In the genomic region with DNA sequence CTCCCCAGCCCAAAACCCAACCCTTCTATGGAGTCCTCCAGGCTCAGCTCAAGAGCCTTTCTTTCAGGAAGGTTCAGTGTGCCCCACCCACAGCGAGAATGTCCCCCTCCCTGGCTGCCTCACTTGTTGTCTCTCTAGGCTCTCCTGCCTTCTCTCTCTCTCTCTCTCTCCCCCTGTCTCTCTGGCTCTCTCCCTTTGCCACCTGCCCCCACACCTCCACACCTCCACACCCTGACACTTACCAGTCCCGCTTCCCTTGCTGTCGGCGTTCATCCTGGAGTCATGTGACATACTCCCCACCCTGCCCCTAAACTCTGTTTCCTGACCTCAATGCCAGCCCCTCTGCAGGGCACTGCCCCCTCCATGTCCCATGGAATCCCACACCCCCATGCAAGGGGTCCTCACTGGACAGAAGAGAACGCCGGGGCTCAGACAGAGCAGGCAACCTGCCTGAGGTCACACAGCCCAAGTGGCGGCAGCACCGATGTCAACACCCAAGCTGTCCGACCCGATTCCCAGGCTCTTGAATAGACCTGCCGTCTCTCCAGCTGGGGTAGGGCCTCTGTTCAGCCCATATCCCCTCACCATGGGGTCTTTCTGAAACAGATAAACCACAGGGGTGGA, we compare ENCODE assay signal across 21 cellular contexts. TPM values are rescaled to one million over a fixed set of nuclear protein-coding genes. Genes with fewer than 3 reads are reported as not detected.
A peak's percentile ranks its signal among the peaks of the same experiment; 100 is the strongest.
DNase-seq lines count a peak whose midpoint lies in the region; ATAC-seq lines count a peak whose summit lies in the region.
"Had no signal": no experiment of that assay in that cellular context is flagged by ENCODE, and none has a peak within 500 bp of the region (broad histone marks: within the 10 kb centered on the region; RNA-seq: fewer than 3 reads in every experiment).

No MANE protein-coding gene starts in this region.

- H3K9me3 ChIP-seq in neuronal stem cell (replicated peaks in 1 of 2; ENCODE audit: control insufficient read depth in 2 of 2, insufficient read depth in 1 of 2, low read depth in 1 of 2, low read length in 2 of 2), result no peaks in the 10 kb centered on the region

- H3K27ac Mint-ChIP-seq in stimulated activated naive CD8-positive, alpha-beta T cell treated with anti-CD3 and anti-CD28 coated beads, Interleukin-15, amount 100 ng/mL, for 72 hours, result peak overlapping the region; percentile 29 to 64
- peak overlapping the region; percentile 49 to 92 for H3K27ac Mint-ChIP-seq in effector memory CD8-positive, alpha-beta T cell
- H3K27ac Mint-ChIP-seq in activated CD4-positive, alpha-beta memory T cell treated with anti-CD3 and anti-CD28 coated beads for 36 hours, result no peak overlapping the region
- H3K27ac Mint-ChIP-seq: activated T-helper 2 cell treated with anti-CD3 and anti-CD28 coated beads, Interferon-gamma antibody, Interleukin-2, Interleukin-4, amounts not matched to agents 10 μg/mL and 5 μg/mL and 100 μg/mL, durations not matched to agents 14 hours and 24 hours and 36 hours; T-helper 2 cell treated with Interferon-gamma antibody and Interleukin-4, amounts not matched to agents 5 μg/mL and 100 μg/mL, for 36 hours had no signal

- H3K79me1 ChIP-seq in neuronal stem cell (ENCODE audit: low read depth, low read length), result no peaks in the 10 kb centered on the region

- no peak for ATAC-seq in stimulated activated naive CD8-positive, alpha-beta T cell treated with anti-CD3 and anti-CD28 coated beads, Interleukin-15, amount 100 ng/mL, for 72 hours
- no peak for ATAC-seq in stimulated activated naive CD8-positive, alpha-beta T cell treated with anti-CD3 and anti-CD28 coated beads, Interleukin-15, Interleukin-2, amounts not matched to agents 100 U/mL and 50 U/mL, for 24 hours
- ATAC-seq in effector memory CD8-positive, alpha-beta T cell (replicated peaks), result no peak
- ATAC-seq: SK-N-SH treated with all-trans-retinoic acid at 6 μM for 48 hours had no signal

- peaks cover 29% of the 10 kb centered on the region for H3K4me1 Mint-ChIP-seq in stimulated activated naive CD8-positive, alpha-beta T cell treated with anti-CD3 and anti-CD28 coated beads, Interleukin-15, amount 100 ng/mL, for 72 hours
- peaks cover 25 to 38% of the 10 kb centered on the region in 2 donors for H3K4me1 Mint-ChIP-seq in effector memory CD8-positive, alpha-beta T cell (ENCODE audit: low read depth in 2 of 2)
- H3K4me1 Mint-ChIP-seq in activated CD4-positive, alpha-beta memory T cell treated with anti-CD3 and anti-CD28 coated beads for 36 hours (ENCODE audit: low read depth), result peaks cover 19% of the 10 kb centered on the region

- POLR2A ChIA-PET in activated CD4-positive, alpha-beta memory T cell treated with anti-CD3 and anti-CD28 coated beads for 36 hours (lab: Charles Lee), result no interaction called here

- H3K36me3 Mint-ChIP-seq in effector memory CD8-positive, alpha-beta T cell (ENCODE audit: insufficient read depth), result peaks cover 2% of the 10 kb centered on the region
- H3K36me3 Mint-ChIP-seq in activated CD4-positive, alpha-beta memory T cell treated with anti-CD3 and anti-CD28 coated beads for 36 hours, result no peaks in the 10 kb centered on the region
- H3K36me3 Mint-ChIP-seq: activated naive CD8-positive, alpha-beta T cell treated with anti-CD3 and anti-CD28 coated beads, Interleukin-2, amount 10 ng/mL, durations not matched to agents 7 days and 5 days had no signal

- peak overlapping the region; percentile 76 for H3K18ac ChIP-seq in neuronal stem cell (ENCODE audit: low read length)

- peak overlapping the region; percentile 94 for H2BK15ac ChIP-seq in neuronal stem cell (ENCODE audit: low read length)

- no peak overlapping the region for H3K4me2 ChIP-seq in neuronal stem cell (ENCODE audit: insufficient read depth, low read length, poor library complexity, severe bottlenecking)

- no peak overlapping the region for H3K27ac ChIP-seq in neuronal stem cell (replicated peaks; ENCODE audit: low read length)
- H3K27ac ChIP-seq: C4-2B, epithelial cell of prostate, VCaP had no signal

- peak overlapping the region; percentile 57 for H2BK120ac ChIP-seq in neuronal stem cell (ENCODE audit: low read depth, low read length)

- no peak overlapping the region for H2BK5ac ChIP-seq in neuronal stem cell (ENCODE audit: low read length)

- H3K4me3 ChIP-seq in neuronal stem cell (ENCODE audit: low read length in 2 of 2), result no peak overlapping the region

- peaks cover 0 to 43% (median 0%) of the 10 kb centered on the region in 3 experiments for H3K27me3 ChIP-seq in neuronal stem cell (ENCODE audit: control insufficient read depth in 3 of 3, insufficient read depth in 3 of 3, low read depth in 1 of 3, low read length in 3 of 3)

- H2AK5ac ChIP-seq in neuronal stem cell (ENCODE audit: low read depth, low read length), result peak overlapping the region; percentile 41

- no peaks in the 10 kb centered on the region for H3K36me3 ChIP-seq in neuronal stem cell (replicated peaks in 1 of 2; ENCODE audit: control insufficient read depth in 2 of 2, insufficient read depth in 2 of 2, low read length in 2 of 2)

- H3K4me3 Mint-ChIP-seq in stimulated activated naive CD8-positive, alpha-beta T cell treated with anti-CD3 and anti-CD28 coated beads, Interleukin-15, amount 100 ng/mL, for 72 hours, result no peak overlapping the region
- H3K4me3 Mint-ChIP-seq in effector memory CD8-positive, alpha-beta T cell, result peak overlapping the region in 1 of 2 donors; percentile 36
- no peak overlapping the region for H3K4me3 Mint-ChIP-seq in activated CD4-positive, alpha-beta memory T cell treated with anti-CD3 and anti-CD28 coated beads for 36 hours
- H3K4me3 Mint-ChIP-seq: activated naive CD8-positive, alpha-beta T cell treated with anti-CD3 and anti-CD28 coated beads, Interleukin-2, amount 10 ng/mL, durations not matched to agents 7 days and 5 days; T-helper 2 cell treated with Interferon-gamma antibody and Interleukin-4, amounts not matched to agents 5 μg/mL and 100 μg/mL, for 36 hours had no signal

- H4K8ac ChIP-seq in neuronal stem cell (ENCODE audit: low read depth, low read length), result no peak overlapping the region

- no peak overlapping the region for H4K91ac ChIP-seq in neuronal stem cell (ENCODE audit: low read depth, low read length, poor library complexity)

- no peak overlapping the region for H3K4ac ChIP-seq in neuronal stem cell (ENCODE audit: low read length)

- peak overlapping the region; percentile 42 for H2BK12ac ChIP-seq in neuronal stem cell (ENCODE audit: low read length)

- H3K9me3 Mint-ChIP-seq in stimulated activated naive CD8-positive, alpha-beta T cell treated with anti-CD3 and anti-CD28 coated beads, Interleukin-15, amount 100 ng/mL, for 72 hours, result no peaks in the 10 kb centered on the region
- no peaks in the 10 kb centered on the region for H3K9me3 Mint-ChIP-seq in effector memory CD8-positive, alpha-beta T cell
- H3K9me3 Mint-ChIP-seq in activated CD4-positive, alpha-beta memory T cell treated with anti-CD3 and anti-CD28 coated beads for 36 hours, result no peaks in the 10 kb centered on the region
- H3K9me3 Mint-ChIP-seq: activated naive CD8-positive, alpha-beta T cell treated with anti-CD3 and anti-CD28 coated beads, Interleukin-2, amount 10 ng/mL, durations not matched to agents 7 days and 5 days; activated T-helper 2 cell treated with anti-CD3 and anti-CD28 coated beads, Interferon-gamma antibody, Interleukin-2, Interleukin-4, amounts not matched to agents 10 μg/mL and 5 μg/mL and 100 μg/mL, durations not matched to agents 14 hours and 24 hours and 36 hours; T-helper 2 cell treated with Interferon-gamma antibody and Interleukin-4, amounts not matched to agents 5 μg/mL and 100 μg/mL, for 36 hours had no signal

- DNase-seq in stimulated activated naive CD8-positive, alpha-beta T cell treated with anti-CD3 and anti-CD28 coated beads, Interleukin-15, amount 100 ng/mL, for 72 hours, result no peak
- DNase-seq in stimulated activated naive CD8-positive, alpha-beta T cell treated with anti-CD3 and anti-CD28 coated beads, Interleukin-15, Interleukin-2, amounts not matched to agents 100 U/mL and 50 U/mL, for 24 hours, result no peak
- no peak for DNase-seq in effector memory CD8-positive, alpha-beta T cell
- DNase-seq in neuronal stem cell (ENCODE audit: low spot score) (no peak), NCI-H748 treated with DMSO at 0.1 percent for 48 hours (lab: John Stamatoyannopoulos, UW) (no peak), NCI-H1092 treated with DMSO at 0.1 percent for 48 hours (lab: John Stamatoyannopoulos, UW) (no peak)
- no peak for DNase-seq in activated CD4-positive, alpha-beta memory T cell treated with anti-CD3 and anti-CD28 coated beads for 36 hours
- DNase-seq: activated CD8-positive, alpha-beta memory T cell treated with anti-CD3 and anti-CD28 coated beads, Interleukin-2, amount 50 U/mL, for 4 hours; activated naive CD8-positive, alpha-beta T cell treated with anti-CD3 and anti-CD28 coated beads, Interleukin-2, amount 10 ng/mL, durations not matched to agents 7 days and 5 days; NCI-H1092; NCI-H2029; NCI-H2227 treated with DMSO at 0.1 percent for 48 hours; posterior cingulate gyrus; RPMI8226; substantia nigra had no signal

- H3K23ac ChIP-seq in neuronal stem cell (ENCODE audit: low read depth, low read length, poor library complexity), result no peak overlapping the region

- CTCF ChIA-PET in activated CD4-positive, alpha-beta memory T cell treated with anti-CD3 and anti-CD28 coated beads for 36 hours (lab: Charles Lee), result no interaction called here

- WGBS in neuronal stem cell (ENCODE audit: extremely low coverage in 2 of 2, insufficient read length in 2 of 2, insufficient replicate concordance in 1 of 2), 2 donors, result no CpG with 5 or more reads among the region's 11 CpGs

- intact Hi-C loops in activated CD4-positive, alpha-beta memory T cell treated with anti-CD3 and anti-CD28 coated beads for 36 hours (cut with micrococcal nuclease), result no loop called here

- peaks cover 0 to 20% of the 10 kb centered on the region in 2 donors for H3K4me1 ChIP-seq in neuronal stem cell (ENCODE audit: control insufficient read depth in 2 of 2, insufficient read depth in 1 of 2, low read depth in 1 of 2, low read length in 2 of 2)

- H3K27me3 Mint-ChIP-seq in stimulated activated naive CD8-positive, alpha-beta T cell treated with anti-CD3 and anti-CD28 coated beads, Interleukin-15, amount 100 ng/mL, for 72 hours, result peaks cover 8% of the 10 kb centered on the region
- H3K27me3 Mint-ChIP-seq in effector memory CD8-positive, alpha-beta T cell, result peaks cover 0 to 9% of the 10 kb centered on the region in 2 donors
- no peaks in the 10 kb centered on the region for H3K27me3 Mint-ChIP-seq in activated CD4-positive, alpha-beta memory T cell treated with anti-CD3 and anti-CD28 coated beads for 36 hours

- peak overlapping the region; percentile 61 for H3K9ac ChIP-seq in neuronal stem cell (ENCODE audit: low read depth, low read length, poor library complexity)

- H3K14ac ChIP-seq in neuronal stem cell (ENCODE audit: low read length), result no peak overlapping the region

- H2AFZ ChIP-seq in neuronal stem cell (ENCODE audit: low read length), result no peak overlapping the region

RNA-seq across cellular contexts. Expression of a gene that starts 28.5 kb away (rescaled TPM):
- polyA plus RNA-seq in neuronal stem cell (2013, experiment 1 of 2), result 27.6 TPM
- 30.3 TPM for polyA plus RNA-seq in neuronal stem cell (2013, experiment 2 of 2)
- 10 to 100 TPM; 44.0 to 45.1 TPM for total RNA-seq in activated CD4-positive, alpha-beta memory T cell treated with anti-CD3 and anti-CD28 coated beads for 36 hours
